16 cellular contexts compared by ENCODE assay signal in the genomic region with DNA sequence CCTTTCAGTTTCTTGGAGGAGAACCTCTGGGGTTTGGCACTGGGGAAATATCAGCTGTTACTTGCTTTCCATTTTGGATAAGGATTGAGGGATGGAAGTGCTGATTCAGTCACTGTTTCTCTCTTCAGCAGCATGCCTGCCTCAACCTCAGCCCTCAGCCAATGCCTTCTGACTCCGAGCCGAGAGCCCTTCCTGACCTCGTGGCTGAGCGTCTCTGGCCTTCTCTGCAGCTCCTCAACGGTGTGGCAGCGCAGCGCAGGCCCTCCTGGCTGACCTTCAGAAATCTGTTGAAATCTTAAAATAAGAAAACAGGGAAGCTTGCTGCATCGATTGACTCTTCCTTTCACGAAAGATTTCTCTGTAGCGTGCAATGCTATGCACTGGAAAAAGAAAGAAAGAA.
A peak's percentile ranks its signal among the peaks of the same experiment; 100 is the strongest.
DNase-seq lines count a peak whose midpoint lies in the region; ATAC-seq and TF ChIP-seq lines count a peak whose summit lies in the region.
"Had no signal": no experiment of that assay in that cellular context is flagged by ENCODE, and none has a peak within 500 bp of the region (broad histone marks: within the 10 kb centered on the region; RNA-seq: fewer than 3 reads in every experiment).

No MANE protein-coding gene starts in this region.

- ATAC-seq in left lung: peak; percentile 42
- ATAC-seq in sciatic nerve: peak; percentile 95
- no peak for ATAC-seq in GM19023 (IDR thresholded peaks at IDR 0.05; ENCODE audit: unreplicated experiment)
- no peak for ATAC-seq in GM21423 (IDR thresholded peaks at IDR 0.05; ENCODE audit: unreplicated experiment)
- ATAC-seq: GM12878 had no signal

- intact Hi-C loops in left lung (cut with DNase I) (no loop called here), sciatic nerve (cut with DNase I) (no loop called here), uterus (cut with DNase I; ENCODE audit: low total_unique reads) (no loop called here)

- no peaks in the 10 kb centered on the region for H3K36me3 ChIP-seq in OCI-LY1 (ENCODE audit: insufficient read depth, low read length)
- no peaks in the 10 kb centered on the region for H3K36me3 ChIP-seq in left lung
- no peaks in the 10 kb centered on the region for H3K36me3 ChIP-seq in uterus
- H3K36me3 ChIP-seq in SJCRH30: no peaks in the 10 kb centered on the region

- no peaks in the 10 kb centered on the region for H3K9me2 ChIP-seq in OCI-LY1 (ENCODE audit: low read depth, low read length)

- DNase-seq in left lung (no peak), sciatic nerve (ENCODE audit: low spot score) (peak; percentile 62), uterus (no peak), SJCRH30 (no peak)
- DNase-seq: ACHN; C1 segment of cervical spinal cord; Calu3; CD4-positive, alpha-beta T cell; DMS 273 treated with DMSO at 0.1 percent for 48 hours; HCEC 1CT; HFFc6; KBM-7 had no signal

- no peaks in the 10 kb centered on the region for H4K20me1 ChIP-seq in OCI-LY1 (ENCODE audit: insufficient read depth, low read length)

- H3K4me2 ChIP-seq in OCI-LY1 (ENCODE audit: low read length): no peak overlapping the region

- TF ChIP-seq CTCF in OCI-LY1 (IDR thresholded peaks at IDR 0.05; ENCODE audit: low read length): no peak
- no peak for TF ChIP-seq CTCF in left lung (IDR thresholded peaks at IDR 0.05)
- no peak for TF ChIP-seq CTCF in uterus (IDR thresholded peaks at IDR 0.05)

- no peak for TF ChIP-seq POLR2A in uterus (IDR thresholded peaks at IDR 0.05)

- H3K79me2 ChIP-seq in OCI-LY1 (ENCODE audit: insufficient read depth, low read length): no peaks in the 10 kb centered on the region

- H3K27ac ChIP-seq in OCI-LY1 (ENCODE audit: low read depth, low read length, poor library complexity, severe bottlenecking): no peak overlapping the region
- no peak overlapping the region for H3K27ac ChIP-seq in left lung
- H3K27ac ChIP-seq in uterus: no peak overlapping the region
- no peak overlapping the region for H3K27ac ChIP-seq in SJCRH30

- H3K4me1 ChIP-seq in OCI-LY1 (ENCODE audit: insufficient read depth, low read length, severe bottlenecking) (peaks cover 33% of the 10 kb centered on the region), left lung (no peaks in the 10 kb centered on the region), uterus (no peaks in the 10 kb centered on the region), SJCRH30 (no peaks in the 10 kb centered on the region)

- H3K9me3 ChIP-seq in OCI-LY1 (ENCODE audit: low read length) (no peaks in the 10 kb centered on the region), left lung (no peaks in the 10 kb centered on the region), uterus (no peaks in the 10 kb centered on the region), SJCRH30 (replicated peaks) (no peaks in the 10 kb centered on the region)

- H3F3A ChIP-seq in OCI-LY1 (ENCODE audit: insufficient read depth, low read length): no peaks in the 10 kb centered on the region

- H3K4me3 ChIP-seq in OCI-LY1 (ENCODE audit: low read depth, low read length, poor library complexity, severe bottlenecking) (no peak overlapping the region), left lung (no peak overlapping the region), uterus (no peak overlapping the region), SJCRH30 (no peak overlapping the region)
- H3K4me3 ChIP-seq: GM12878 had no signal

- H3K9ac ChIP-seq in OCI-LY1 (ENCODE audit: low read length): no peak overlapping the region

- H3K27me3 ChIP-seq in OCI-LY1 (ENCODE audit: insufficient read depth, low read length) (no peaks in the 10 kb centered on the region), left lung (no peaks in the 10 kb centered on the region), uterus (no peaks in the 10 kb centered on the region), SJCRH30 (no peaks in the 10 kb centered on the region)

- H2AFZ ChIP-seq in OCI-LY1 (ENCODE audit: low read length): 0 out of 2 replicates have a peak overlapping the region, but pooled peaks have one; percentile 74

Comparison
In these comparisons a context has a peak if more than half of its experiments do, and no peak if none do; other contexts are left out.
1. ATAC-seq: peak in left lung (single experiment) and sciatic nerve (single experiment); none in GM19023 (single experiment) and GM21423 (single experiment).